ENCODE assay signal across 18 cellular contexts in genomic region chr3:54322354-54322753, GRCh38.
DNase-seq lines count a peak whose midpoint lies in the region; ATAC-seq and TF ChIP-seq lines count a peak whose summit lies in the region.
"Had no signal": no experiment of that assay in that cellular context is flagged by ENCODE, and none has a peak within 500 bp of the region (broad histone marks: within the 10 kb centered on the region; RNA-seq: fewer than 3 reads in every experiment).

No MANE protein-coding gene starts in this region.

- ATAC-seq in left lung (peak; percentile 78), upper lobe of left lung (ENCODE audit: low FRiP score in 2 of 2) (peak; percentile 12 to 24), GM19035 (IDR thresholded peaks at IDR 0.05; ENCODE audit: unreplicated experiment) (no peak), WTC11 (no peak)
- ATAC-seq in activated T-cell treated with anti-CD3 and anti-CD28 coated beads, Interleukin-2, amount 50 U/mL, for 72 hours (replicated peaks in 1 of 2) = no peak
- ATAC-seq: gastroesophageal sphincter; stimulated activated naive B cell treated with anti-CD40 and anti-IgM and Interleukin-4, amounts not matched to agents 10 μg/mL and 1 μg/mL and 100 μg/mL, for 72 hours had no signal

- H3K27me3 ChIP-seq in left lung (no peaks in the 10 kb centered on the region), upper lobe of left lung (no peaks in the 10 kb centered on the region)
- H3K27me3 ChIP-seq: cardiac muscle cell, gastroesophageal sphincter, vagina had no signal

- no peak overlapping the region for H3K27ac Mint-ChIP-seq in activated T-cell treated with anti-CD3 and anti-CD28 coated beads, Interleukin-2, amount 50 U/mL, for 72 hours
- no peak overlapping the region for H3K27ac Mint-ChIP-seq in WTC11
- H3K27ac Mint-ChIP-seq: activated CD4-positive, alpha-beta T cell treated with anti-CD3 and anti-CD28 coated beads, Interleukin-2, amount 10 ng/mL, durations not matched to agents 24 days and 14 days; activated naive CD8-positive, alpha-beta T cell treated with anti-CD3 and anti-CD28 coated beads, Interleukin-2, amount 10 ng/mL, durations not matched to agents 7 days and 5 days; stimulated activated naive B cell treated with anti-CD40 and anti-IgM and Interleukin-4, amounts not matched to agents 10 μg/mL and 1 μg/mL and 100 μg/mL, for 72 hours had no signal

- intact Hi-C loops in left lung (cut with DNase I) = no loop called here

- no peak for TF ChIP-seq EP300 in upper lobe of left lung (IDR thresholded peaks at IDR 0.05)

- no peak for TF ChIP-seq POLR2A in upper lobe of left lung (IDR thresholded peaks at IDR 0.05)

- H3K9me3 ChIP-seq in left lung (no peaks in the 10 kb centered on the region), upper lobe of left lung (no peaks in the 10 kb centered on the region)
- H3K9me3 ChIP-seq: gastroesophageal sphincter, vagina had no signal

- no peaks in the 10 kb centered on the region for H3K9me3 Mint-ChIP-seq in activated T-cell treated with anti-CD3 and anti-CD28 coated beads, Interleukin-2, amount 50 U/mL, for 72 hours
- no peaks in the 10 kb centered on the region for H3K9me3 Mint-ChIP-seq in WTC11
- H3K9me3 Mint-ChIP-seq: activated CD4-positive, alpha-beta T cell treated with anti-CD3 and anti-CD28 coated beads, Interleukin-2, amount 10 ng/mL, durations not matched to agents 24 days and 14 days; activated naive CD8-positive, alpha-beta T cell treated with anti-CD3 and anti-CD28 coated beads, Interleukin-2, amount 10 ng/mL, durations not matched to agents 7 days and 5 days; H9; stimulated activated naive B cell treated with anti-CD40 and anti-IgM and Interleukin-4, amounts not matched to agents 10 μg/mL and 1 μg/mL and 100 μg/mL, for 72 hours had no signal

- POLR2A ChIA-PET in WTC11 (lab: Charles Lee) = no interaction called here

- H3K4me1 Mint-ChIP-seq in activated T-cell treated with anti-CD3 and anti-CD28 coated beads, Interleukin-2, amount 50 U/mL, for 72 hours (ENCODE audit: low read depth) = no peaks in the 10 kb centered on the region
- peaks cover 17% of the 10 kb centered on the region for H3K4me1 Mint-ChIP-seq in WTC11
- H3K4me1 Mint-ChIP-seq: activated CD4-positive, alpha-beta T cell treated with anti-CD3 and anti-CD28 coated beads, Interleukin-2, amount 10 ng/mL, durations not matched to agents 24 days and 14 days; activated naive CD8-positive, alpha-beta T cell treated with anti-CD3 and anti-CD28 coated beads, Interleukin-2, amount 10 ng/mL, durations not matched to agents 7 days and 5 days; stimulated activated naive B cell treated with anti-CD40 and anti-IgM and Interleukin-4, amounts not matched to agents 10 μg/mL and 1 μg/mL and 100 μg/mL, for 72 hours had no signal

- H3K4me1 ChIP-seq in left lung (no peaks in the 10 kb centered on the region), upper lobe of left lung (no peaks in the 10 kb centered on the region)
- H3K4me1 ChIP-seq: gastroesophageal sphincter, vagina had no signal

- CTCF ChIA-PET in WTC11 (lab: Charles Lee) = no interaction called here

- H3K36me3 Mint-ChIP-seq in activated T-cell treated with anti-CD3 and anti-CD28 coated beads, Interleukin-2, amount 50 U/mL, for 72 hours (ENCODE audit: insufficient read depth in 2 of 2) = no peaks in the 10 kb centered on the region
- H3K36me3 Mint-ChIP-seq in WTC11 = no peaks in the 10 kb centered on the region
- H3K36me3 Mint-ChIP-seq: activated naive CD8-positive, alpha-beta T cell treated with anti-CD3 and anti-CD28 coated beads, Interleukin-2, amount 10 ng/mL, durations not matched to agents 7 days and 5 days; stimulated activated naive B cell treated with anti-CD40 and anti-IgM and Interleukin-4, amounts not matched to agents 10 μg/mL and 1 μg/mL and 100 μg/mL, for 72 hours had no signal

- H3K27ac ChIP-seq in left lung (no peak overlapping the region), upper lobe of left lung (no peak overlapping the region)
- H3K27ac ChIP-seq: cardiac muscle cell, gastroesophageal sphincter, skin epidermis, vagina had no signal

- H3K4me3 Mint-ChIP-seq in activated T-cell treated with anti-CD3 and anti-CD28 coated beads, Interleukin-2, amount 50 U/mL, for 72 hours = no peak overlapping the region
- H3K4me3 Mint-ChIP-seq in WTC11 = no peak overlapping the region
- H3K4me3 Mint-ChIP-seq: activated CD4-positive, alpha-beta T cell treated with anti-CD3 and anti-CD28 coated beads, Interleukin-2, amount 10 ng/mL, durations not matched to agents 24 days and 14 days; activated naive CD8-positive, alpha-beta T cell treated with anti-CD3 and anti-CD28 coated beads, Interleukin-2, amount 10 ng/mL, durations not matched to agents 7 days and 5 days; H9; stimulated activated naive B cell treated with anti-CD40 and anti-IgM and Interleukin-4, amounts not matched to agents 10 μg/mL and 1 μg/mL and 100 μg/mL, for 72 hours had no signal

- DNase-seq in NCI-H1417 treated with DMSO at 0.1 percent for 48 hours (lab: John Stamatoyannopoulos, UW) = peak; percentile 4
- DNase-seq in NCI-H774 (lab: John Stamatoyannopoulos, UW) = peak; percentile 34
- DNase-seq in left lung = no peak
- no peak for DNase-seq in upper lobe of left lung
- DNase-seq in activated T-cell treated with anti-CD3 and anti-CD28 coated beads, Interleukin-2, amount 50 U/mL, for 72 hours = no peak
- no peak for DNase-seq in WTC11 (ENCODE audit: low spot score)
- DNase-seq: activated CD4-positive, alpha-beta T cell treated with anti-CD3 and anti-CD28 coated beads, Interleukin-2, amount 10 ng/mL, durations not matched to agents 24 days and 14 days; activated naive CD8-positive, alpha-beta T cell treated with anti-CD3 and anti-CD28 coated beads, Interleukin-2, amount 10 ng/mL, durations not matched to agents 7 days and 5 days; H9; KBM-7; NCI-H1436; stimulated activated naive B cell treated with anti-CD40 and anti-IgM and Interleukin-4, amounts not matched to agents 10 μg/mL and 1 μg/mL and 100 μg/mL, for 72 hours; T-helper 9 cell had no signal

- TF ChIP-seq CTCF in left lung (IDR thresholded peaks at IDR 0.05) (no peak), upper lobe of left lung (IDR thresholded peaks at IDR 0.05) (no peak), WTC11 (IDR thresholded peaks at IDR 0.05) (no peak)

- 51 to 73% methylated on average over 2 to 3 of the region's 3 CpGs for WGBS in upper lobe of left lung, 2 donors

- no peaks in the 10 kb centered on the region for H3K27me3 Mint-ChIP-seq in activated T-cell treated with anti-CD3 and anti-CD28 coated beads, Interleukin-2, amount 50 U/mL, for 72 hours (ENCODE audit: low read depth)
- no peaks in the 10 kb centered on the region for H3K27me3 Mint-ChIP-seq in WTC11 (ENCODE audit: low read depth)
- H3K27me3 Mint-ChIP-seq: activated CD4-positive, alpha-beta T cell treated with anti-CD3 and anti-CD28 coated beads, Interleukin-2, amount 10 ng/mL, durations not matched to agents 24 days and 14 days; activated naive CD8-positive, alpha-beta T cell treated with anti-CD3 and anti-CD28 coated beads, Interleukin-2, amount 10 ng/mL, durations not matched to agents 7 days and 5 days; stimulated activated naive B cell treated with anti-CD40 and anti-IgM and Interleukin-4, amounts not matched to agents 10 μg/mL and 1 μg/mL and 100 μg/mL, for 72 hours had no signal

- H3K4me3 ChIP-seq in left lung (no peak overlapping the region), upper lobe of left lung (no peak overlapping the region)
- H3K4me3 ChIP-seq: cardiac muscle cell, gastroesophageal sphincter, skin epidermis, vagina had no signal

- no peaks in the 10 kb centered on the region for H3K36me3 ChIP-seq in left lung
- H3K36me3 ChIP-seq in upper lobe of left lung = no peaks in the 10 kb centered on the region
- H3K36me3 ChIP-seq: cardiac muscle cell, gastroesophageal sphincter, vagina had no signal

TF ChIP-seq in WTC11, 78 proteins besides CTCF, POLR2A, EP300 and RAD21:
- no peak for TF ChIP-seq IRF1 (CRISPR knock-in tag; IDR thresholded peaks at IDR 0.05)
- TF ChIP-seq OVOL2 (CRISPR knock-in tag; IDR thresholded peaks at IDR 0.05; ENCODE audit: borderline replicate concordance) = no peak
- TF ChIP-seq ZNF317 (CRISPR knock-in tag; IDR thresholded peaks at IDR 0.05; ENCODE audit: borderline replicate concordance, low read depth) = no peak
- TF ChIP-seq ZNF138 (CRISPR knock-in tag; conservative IDR thresholded peaks at IDR 0.05) = no peak
- TF ChIP-seq RORB (CRISPR knock-in tag; IDR thresholded peaks at IDR 0.05) = no peak
- no peak for TF ChIP-seq GRHL2 (CRISPR knock-in tag; IDR thresholded peaks at IDR 0.05; ENCODE audit: insufficient replicate concordance, severe bottlenecking)
- TF ChIP-seq, protein P1, sequence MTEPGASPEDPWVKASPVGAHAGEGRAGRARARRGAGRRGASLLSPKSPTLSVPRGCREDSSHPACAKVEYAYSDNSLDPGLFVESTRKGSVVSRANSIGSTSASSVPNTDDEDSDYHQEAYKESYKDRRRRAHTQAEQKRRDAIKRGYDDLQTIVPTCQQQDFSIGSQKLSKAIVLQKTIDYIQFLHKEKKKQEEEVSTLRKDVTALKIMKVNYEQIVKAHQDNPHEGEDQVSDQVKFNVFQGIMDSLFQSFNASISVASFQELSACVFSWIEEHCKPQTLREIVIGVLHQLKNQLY (CRISPR knock-in tag; IDR thresholded peaks at IDR 0.05) = no peak
- TF ChIP-seq EMX1 (CRISPR knock-in tag; IDR thresholded peaks at IDR 0.05) = no peak
- TF ChIP-seq MYBL2 (CRISPR knock-in tag; IDR thresholded peaks at IDR 0.05) = no peak

Comparison
In these comparisons a context has a peak if more than half of its experiments do, and no peak if none do; other contexts are left out.
1. DNase-seq: peak in NCI-H1417 treated with DMSO at 0.1 percent for 48 hours (single experiment) and NCI-H774 (single experiment); none in left lung (0 of 2), upper lobe of left lung (0 of 2), activated T-cell treated with anti-CD3 and anti-CD28 coated beads, Interleukin-2, amount 50 U/mL, for 72 hours (0 of 2) and WTC11 (single experiment).
2. ATAC-seq: peak in left lung (single experiment) and upper lobe of left lung (2 of 2); none in GM19035 (single experiment), activated T-cell treated with anti-CD3 and anti-CD28 coated beads, Interleukin-2, amount 50 U/mL, for 72 hours (0 of 2) and WTC11 (single experiment).